In genomic region chr7:33669251-33669670, GRCh38 we compare ENCODE assay signal across 14 cellular contexts.
DNase-seq lines count a peak whose midpoint lies in the region; ATAC-seq and FAIRE-seq lines count a peak whose summit lies in the region.
"Had no signal": no experiment of that assay in that cellular context is flagged by ENCODE, and none has a peak within 500 bp of the region (broad histone marks: within the 10 kb centered on the region; RNA-seq: fewer than 3 reads in every experiment).

No MANE protein-coding gene starts in this region.

- in situ Hi-C loops in HAP-1 (cut with MboI; ENCODE audit: low sequenced_read_pairs) = no loop called here

- no peaks in the 10 kb centered on the region for H3K36me3 Mint-ChIP-seq in T-helper 17 cell (ENCODE audit: low read depth)
- H3K36me3 Mint-ChIP-seq: activated naive CD8-positive, alpha-beta T cell treated with anti-CD3 and anti-CD28 coated beads, Interleukin-2, amount 10 ng/mL, durations not matched to agents 7 days and 5 days had no signal

- H3K4me3 Mint-ChIP-seq in T-helper 17 cell = no peak overlapping the region
- H3K4me3 Mint-ChIP-seq: activated CD4-positive, alpha-beta T cell treated with anti-CD3 and anti-CD28 coated beads, Interleukin-2, amount 10 ng/mL, durations not matched to agents 24 days and 14 days; activated naive CD8-positive, alpha-beta T cell treated with anti-CD3 and anti-CD28 coated beads, Interleukin-2, amount 10 ng/mL, durations not matched to agents 7 days and 5 days had no signal

- H3K27ac Mint-ChIP-seq in T-helper 17 cell = no peak overlapping the region
- H3K27ac Mint-ChIP-seq: activated CD4-positive, alpha-beta T cell treated with anti-CD3 and anti-CD28 coated beads, Interleukin-2, amount 10 ng/mL, durations not matched to agents 24 days and 14 days; activated naive CD8-positive, alpha-beta T cell treated with anti-CD3 and anti-CD28 coated beads, Interleukin-2, amount 10 ng/mL, durations not matched to agents 7 days and 5 days had no signal

- H3K27me3 Mint-ChIP-seq in T-helper 17 cell = no peaks in the 10 kb centered on the region
- H3K27me3 Mint-ChIP-seq: activated CD4-positive, alpha-beta T cell treated with anti-CD3 and anti-CD28 coated beads, Interleukin-2, amount 10 ng/mL, durations not matched to agents 24 days and 14 days; activated naive CD8-positive, alpha-beta T cell treated with anti-CD3 and anti-CD28 coated beads, Interleukin-2, amount 10 ng/mL, durations not matched to agents 7 days and 5 days had no signal

- H3K4me1 ChIP-seq in HAP-1 = no peaks in the 10 kb centered on the region

- FAIRE-seq in islet of Langerhans (lab: Jason Lieb, UNC) = peak; percentile 88

- ATAC-seq in T-helper 17 cell = no peak

- H3K4me3 ChIP-seq in HAP-1 = no peak overlapping the region
- H3K4me3 ChIP-seq: GM23248, thoracic aorta had no signal

- H3K36me3 ChIP-seq in HAP-1 (replicated peaks) = no peaks in the 10 kb centered on the region
- H3K36me3 ChIP-seq: thoracic aorta had no signal

- H3K9me3 ChIP-seq in T-helper 17 cell (ENCODE audit: control insufficient read depth, low read length, poor library complexity, severe bottlenecking) (no peaks in the 10 kb centered on the region), HAP-1 (no peaks in the 10 kb centered on the region)
- H3K9me3 ChIP-seq: thoracic aorta had no signal

- no peaks in the 10 kb centered on the region for H3K27me3 ChIP-seq in HAP-1 (ENCODE audit: low read depth)

- H3K4me1 Mint-ChIP-seq in T-helper 17 cell = no peaks in the 10 kb centered on the region
- H3K4me1 Mint-ChIP-seq: activated CD4-positive, alpha-beta T cell treated with anti-CD3 and anti-CD28 coated beads, Interleukin-2, amount 10 ng/mL, durations not matched to agents 24 days and 14 days; activated naive CD8-positive, alpha-beta T cell treated with anti-CD3 and anti-CD28 coated beads, Interleukin-2, amount 10 ng/mL, durations not matched to agents 7 days and 5 days had no signal

- peak; percentile 79 for DNase-seq in A172 (ENCODE audit: low spot score)
- peak; percentile 14 for DNase-seq in NCI-H128 (lab: John Stamatoyannopoulos, UW; ENCODE audit: unreplicated experiment)
- DNase-seq in SHP77 (lab: John Stamatoyannopoulos, UW) = peak; percentile 70 to 75
- no peak for DNase-seq in SKM-1 treated with dmso at 0.1 percent for 144 hours (lab: John Stamatoyannopoulos, UW; ENCODE audit: unreplicated experiment)
- DNase-seq in T-helper 17 cell = no peak
- DNase-seq in HAP-1 (ENCODE audit: low spot score in 2 of 2) = no peak
- no peak for DNase-seq in hypothalamus (lab: John Stamatoyannopoulos, UW)
- DNase-seq: activated CD4-positive, alpha-beta T cell treated with anti-CD3 and anti-CD28 coated beads, Interleukin-2, amount 10 ng/mL, durations not matched to agents 24 days and 14 days; activated naive CD8-positive, alpha-beta T cell treated with anti-CD3 and anti-CD28 coated beads, Interleukin-2, amount 10 ng/mL, durations not matched to agents 7 days and 5 days; GM23248; MM.1S; nucleus accumbens had no signal

Comparison
In these comparisons a context has a peak if more than half of its experiments do, and no peak if none do; other contexts are left out.
1. DNase-seq: peak in A172 (single experiment), NCI-H128 (single experiment) and SHP77 (2 of 2); none in SKM-1 treated with dmso at 0.1 percent for 144 hours (single experiment), T-helper 17 cell (0 of 3), HAP-1 (0 of 2) and hypothalamus (0 of 51).